Comparison of ENCODE assay signal across 13 cellular contexts in genomic region chr20:22716824-22717351, GRCh38.
DNase-seq lines count a peak whose midpoint lies in the region; ATAC-seq and TF ChIP-seq lines count a peak whose summit lies in the region.
"Had no signal": no experiment of that assay in that cellular context is flagged by ENCODE, and none has a peak within 500 bp of the region (broad histone marks: within the 10 kb centered on the region; RNA-seq: fewer than 3 reads in every experiment).

No MANE protein-coding gene starts in this region.

- H3K9ac ChIP-seq in BLaER1: no peak overlapping the region

- H3K4me3 ChIP-seq in BLaER1: no peak overlapping the region
- no peak overlapping the region for H3K4me3 ChIP-seq in HAP-1
- H3K4me3 ChIP-seq: sigmoid colon had no signal

- H3K4me1 ChIP-seq in BLaER1 (peaks cover 52% of the 10 kb centered on the region), HAP-1 (no peaks in the 10 kb centered on the region)
- H3K4me1 ChIP-seq: sigmoid colon had no signal

- no peak for TF ChIP-seq CTCF in MCF 10A (IDR thresholded peaks at IDR 0.05; ENCODE audit: unreplicated experiment)

- in situ Hi-C loops in HAP-1 (cut with MboI; ENCODE audit: low sequenced_read_pairs): no loop called here

- H3K9me3 Mint-ChIP-seq in MCF 10A (ENCODE audit: unreplicated experiment) (no peaks in the 10 kb centered on the region), memory B cell (peaks cover 3% of the 10 kb centered on the region)

- peak overlapping the region; percentile 47 for H3K27ac ChIP-seq in BLaER1

- CTCF ChIA-PET in MCF 10A (lab: Yijun Ruan, JAX): interaction anchor here (0.6 to 16.0 kb wide), 10 partner anchors 11 to 725 kb away, joined by 3 to 182 read pairs (median 4); no protein-coding TSS in a partner anchor

- H3K36me3 Mint-ChIP-seq in MCF 10A (ENCODE audit: insufficient read depth, unreplicated experiment) (no peaks in the 10 kb centered on the region), memory B cell (no peaks in the 10 kb centered on the region)

- H3K27me3 Mint-ChIP-seq in MCF 10A (ENCODE audit: insufficient read depth, unreplicated experiment) (no peaks in the 10 kb centered on the region), memory B cell (peaks cover 7% of the 10 kb centered on the region)

- POLR2A ChIA-PET in MCF 10A (lab: Yijun Ruan, JAX): interaction anchor here (1.0 to 2.0 kb wide), 4 partner anchors 17 to 443 kb away, joined by 3 to 5 read pairs (median 4); no protein-coding TSS in a partner anchor

- no peaks in the 10 kb centered on the region for H3K27me3 ChIP-seq in BLaER1
- no peaks in the 10 kb centered on the region for H3K27me3 ChIP-seq in HAP-1 (ENCODE audit: low read depth)
- H3K27me3 ChIP-seq: sigmoid colon had no signal

- peak overlapping the region; percentile 83 for H3K4me2 ChIP-seq in BLaER1

- H3K9me3 ChIP-seq in BLaER1 (peaks cover 8% of the 10 kb centered on the region; the same call in 1 of the 2 replicates), HAP-1 (no peaks in the 10 kb centered on the region)
- H3K9me3 ChIP-seq: sigmoid colon had no signal

- ATAC-seq in memory B cell (ENCODE audit: low read depth) (peak; percentile 74), HG02885 (IDR thresholded peaks at IDR 0.05; ENCODE audit: poor library complexity, unreplicated experiment) (no peak)
- ATAC-seq: Panc1 had no signal

- H3K36me3 ChIP-seq in BLaER1 (no peaks in the 10 kb centered on the region), HAP-1 (replicated peaks) (no peaks in the 10 kb centered on the region)
- H3K36me3 ChIP-seq: sigmoid colon had no signal

- DNase-seq in LoVo (ENCODE audit: low spot score): peak; percentile 46
- DNase-seq in MCF 10A (ENCODE audit: unreplicated experiment): no peak
- DNase-seq in memory B cell (ENCODE audit: low spot score in 2 of 2): no peak
- DNase-seq in head of caudate nucleus: no peak
- DNase-seq in HAP-1 (ENCODE audit: low spot score in 2 of 2): no peak
- no peak for DNase-seq in NCI-H526 (lab: John Stamatoyannopoulos, UW)
- DNase-seq: activated CD8-positive, alpha-beta memory T cell treated with anti-CD3 and anti-CD28 coated beads, Interleukin-2, amount 50 U/mL, for 4 hours; AML-193; sigmoid colon; trophoblast cell had no signal

- H3K4me3 Mint-ChIP-seq in MCF 10A (ENCODE audit: unreplicated experiment) (no peak overlapping the region), memory B cell (no peak overlapping the region)

- intact Hi-C loops in MCF 10A (cut with micrococcal nuclease): no loop called here
- intact Hi-C loops in head of caudate nucleus (cut with DNase I): no loop called here

- no peaks in the 10 kb centered on the region for H4K20me1 ChIP-seq in BLaER1

- BruUV-seq in MCF 10A (replicated peaks; lab: Mats Ljungman, UMichigan): no TSS peak

- H3K4me1 Mint-ChIP-seq in MCF 10A (ENCODE audit: insufficient read depth, unreplicated experiment) (peaks cover 16% of the 10 kb centered on the region), memory B cell (peaks cover 3% of the 10 kb centered on the region)

- H3K27ac Mint-ChIP-seq in MCF 10A (ENCODE audit: low read depth, unreplicated experiment) (peak overlapping the region; percentile 10), memory B cell (no peak overlapping the region)
